11 cellular contexts compared by ENCODE assay signal in genomic region chr21:31124005-31124404, GRCh38.
DNase-seq lines count a peak whose midpoint lies in the region; ATAC-seq and TF ChIP-seq lines count a peak whose summit lies in the region.
"Had no signal": no experiment of that assay in that cellular context is flagged by ENCODE, and none has a peak within 500 bp of the region (broad histone marks: within the 10 kb centered on the region; RNA-seq: fewer than 3 reads in every experiment).

No MANE protein-coding gene starts in this region.

- no peak overlapping the region for H3K27ac Mint-ChIP-seq in activated naive CD8-positive, alpha-beta T cell treated with anti-CD3 and anti-CD28 coated beads for 36 hours
- no peak overlapping the region for H3K27ac Mint-ChIP-seq in activated naive CD8-positive, alpha-beta T cell treated with anti-CD3 and anti-CD28 coated beads, Interleukin-2, amount 50 U/mL, for 24 hours

- H3K4me3 ChIP-seq in upper lobe of left lung = no peak overlapping the region
- H3K4me3 ChIP-seq in gastrocnemius medialis = no peak overlapping the region
- H3K4me3 ChIP-seq in smooth muscle cell = no peak overlapping the region
- no peak overlapping the region for H3K4me3 ChIP-seq in OCI-LY7 (ENCODE audit: low read depth, low read length, poor library complexity, severe bottlenecking)

- no peaks in the 10 kb centered on the region for H3K27me3 Mint-ChIP-seq in activated naive CD8-positive, alpha-beta T cell treated with anti-CD3 and anti-CD28 coated beads for 36 hours
- H3K27me3 Mint-ChIP-seq in activated naive CD8-positive, alpha-beta T cell treated with anti-CD3 and anti-CD28 coated beads, Interleukin-2, amount 50 U/mL, for 24 hours = no peaks in the 10 kb centered on the region

- POLR2A ChIA-PET in OCI-LY7 (lab: Charles Lee) = interaction anchor here (1.3 kb wide), 1 partner anchor 14 kb away, joined by 3 read pairs; no protein-coding TSS in a partner anchor

- no peak for DNase-seq in activated naive CD8-positive, alpha-beta T cell treated with anti-CD3 and anti-CD28 coated beads for 36 hours
- DNase-seq in activated naive CD8-positive, alpha-beta T cell treated with anti-CD3 and anti-CD28 coated beads, Interleukin-2, amount 50 U/mL, for 24 hours = no peak
- DNase-seq in head of caudate nucleus (peak in 31 of 42 donors; percentile 33 to 81 (median 56)), upper lobe of left lung (peak in 1 of 2 donors; percentile 31), gastrocnemius medialis (no peak), smooth muscle cell (lab: John Stamatoyannopoulos, UW; ENCODE audit: unreplicated experiment) (no peak), OCI-LY7 (ENCODE audit: low spot score) (no peak)
- DNase-seq: EL; NCI-H2081 treated with DMSO at 0.1 percent for 48 hours; stimulated activated CD4-positive, alpha-beta T cell treated with anti-CD3 and anti-CD28 coated beads, Interleukin-15, amount 100 ng/mL, for 24 hours had no signal

- no peak overlapping the region for H3K27ac ChIP-seq in upper lobe of left lung
- no peak overlapping the region for H3K27ac ChIP-seq in gastrocnemius medialis
- H3K27ac ChIP-seq in smooth muscle cell (ENCODE audit: low read depth) = no peak overlapping the region
- H3K27ac ChIP-seq in OCI-LY7 (ENCODE audit: low read depth, low read length, poor library complexity, severe bottlenecking) = no peak overlapping the region

- H3K9me3 ChIP-seq in upper lobe of left lung (no peaks in the 10 kb centered on the region), gastrocnemius medialis (no peaks in the 10 kb centered on the region), smooth muscle cell (replicated peaks; ENCODE audit: low read depth) (no peaks in the 10 kb centered on the region), OCI-LY7 (ENCODE audit: low read length) (no peaks in the 10 kb centered on the region)

- H3K4me1 Mint-ChIP-seq in activated naive CD8-positive, alpha-beta T cell treated with anti-CD3 and anti-CD28 coated beads for 36 hours = no peaks in the 10 kb centered on the region
- no peaks in the 10 kb centered on the region for H3K4me1 Mint-ChIP-seq in activated naive CD8-positive, alpha-beta T cell treated with anti-CD3 and anti-CD28 coated beads, Interleukin-2, amount 50 U/mL, for 24 hours

- no peak for TF ChIP-seq CTCF in upper lobe of left lung (IDR thresholded peaks at IDR 0.05)
- no peak for TF ChIP-seq CTCF in gastrocnemius medialis (IDR thresholded peaks at IDR 0.05 in 4 of 5, conservative IDR thresholded peaks at IDR 0.05 in 1 of 5)
- TF ChIP-seq CTCF in smooth muscle cell (IDR thresholded peaks at IDR 0.05; ENCODE audit: borderline replicate concordance, insufficient read depth, poor library complexity, severe bottlenecking) = no peak
- no peak for TF ChIP-seq CTCF in OCI-LY7 (conservative IDR thresholded peaks at IDR 0.05; ENCODE audit: low read length)

- 53 to 57% methylated on average over 6 of the region's 6 CpGs for WGBS in upper lobe of left lung, 2 donors
- 92% methylated on average over 6 of the region's 6 CpGs for WGBS in smooth muscle cell (ENCODE audit: low lambda C conversion rate)

- intact Hi-C loops in head of caudate nucleus (cut with DNase I) = no loop called here
- intact Hi-C loops in gastrocnemius medialis (cut with DNase I; ENCODE audit: low total_unique reads) = no loop called here
- intact Hi-C loops in OCI-LY7 (cut with micrococcal nuclease; ENCODE audit: unreplicated experiment) = no loop called here

- H3K36me3 Mint-ChIP-seq in activated naive CD8-positive, alpha-beta T cell treated with anti-CD3 and anti-CD28 coated beads for 36 hours = peaks cover 69% of the 10 kb centered on the region
- peaks cover 66% of the 10 kb centered on the region for H3K36me3 Mint-ChIP-seq in activated naive CD8-positive, alpha-beta T cell treated with anti-CD3 and anti-CD28 coated beads, Interleukin-2, amount 50 U/mL, for 24 hours (ENCODE audit: low read depth)

- no peaks in the 10 kb centered on the region for H3K9me3 Mint-ChIP-seq in activated naive CD8-positive, alpha-beta T cell treated with anti-CD3 and anti-CD28 coated beads for 36 hours
- no peaks in the 10 kb centered on the region for H3K9me3 Mint-ChIP-seq in activated naive CD8-positive, alpha-beta T cell treated with anti-CD3 and anti-CD28 coated beads, Interleukin-2, amount 50 U/mL, for 24 hours

- H4K20me1 ChIP-seq in smooth muscle cell (ENCODE audit: low read depth) = no peaks in the 10 kb centered on the region
- no peaks in the 10 kb centered on the region for H4K20me1 ChIP-seq in OCI-LY7 (ENCODE audit: insufficient read depth, low read length)

- H3K9me2 ChIP-seq in OCI-LY7 (ENCODE audit: insufficient read depth, low read length) = no peaks in the 10 kb centered on the region

- H3K36me3 ChIP-seq in upper lobe of left lung (no peaks in the 10 kb centered on the region), gastrocnemius medialis (no peaks in the 10 kb centered on the region), smooth muscle cell (ENCODE audit: low read depth) (no peaks in the 10 kb centered on the region), OCI-LY7 (ENCODE audit: insufficient read depth, low read length) (no peaks in the 10 kb centered on the region)

- peak overlapping the region; percentile 29 for H3K4me3 Mint-ChIP-seq in activated naive CD8-positive, alpha-beta T cell treated with anti-CD3 and anti-CD28 coated beads for 36 hours
- no peak overlapping the region for H3K4me3 Mint-ChIP-seq in activated naive CD8-positive, alpha-beta T cell treated with anti-CD3 and anti-CD28 coated beads, Interleukin-2, amount 50 U/mL, for 24 hours

- no TSS peak for BruUV-seq in OCI-LY7 (replicated peaks; lab: Mats Ljungman, UMichigan)

- no peak overlapping the region for H3K4me2 ChIP-seq in smooth muscle cell
- H3K4me2 ChIP-seq in OCI-LY7 (ENCODE audit: low read length) = no peak overlapping the region

- no peaks in the 10 kb centered on the region for H3K4me1 ChIP-seq in upper lobe of left lung
- H3K4me1 ChIP-seq in gastrocnemius medialis = no peaks in the 10 kb centered on the region
- H3K4me1 ChIP-seq in smooth muscle cell (ENCODE audit: low read depth) = no peaks in the 10 kb centered on the region
- H3K4me1 ChIP-seq in OCI-LY7 (ENCODE audit: insufficient read depth, low read length, poor library complexity, severe bottlenecking) = no peaks in the 10 kb centered on the region

- no peak overlapping the region for H2AFZ ChIP-seq in smooth muscle cell (ENCODE audit: low read depth)
- no peak overlapping the region for H2AFZ ChIP-seq in OCI-LY7 (ENCODE audit: low read length)

- H3K79me2 ChIP-seq in smooth muscle cell (ENCODE audit: low read depth) (no peaks in the 10 kb centered on the region), OCI-LY7 (ENCODE audit: insufficient read depth, low read depth, low read length) (no peaks in the 10 kb centered on the region)

- in situ Hi-C loops in gastrocnemius medialis (cut with MboI; ENCODE audit: low sequenced_read_pairs in 4 of 4) = no loop called here

- TF ChIP-seq POLR2A in upper lobe of left lung (IDR thresholded peaks at IDR 0.05) (no peak), gastrocnemius medialis (IDR thresholded peaks at IDR 0.05) (no peak)

- H3K9ac ChIP-seq in smooth muscle cell (ENCODE audit: low read depth) = no peak overlapping the region

- TF ChIP-seq EP300 in upper lobe of left lung (IDR thresholded peaks at IDR 0.05) = no peak

- no peaks in the 10 kb centered on the region for H3F3A ChIP-seq in smooth muscle cell (ENCODE audit: low read depth)

- CTCF ChIA-PET in OCI-LY7 (lab: Charles Lee; ENCODE audit: unreplicated experiment) = no interaction called here

- H3K27me3 ChIP-seq in upper lobe of left lung (no peaks in the 10 kb centered on the region), gastrocnemius medialis (no peaks in the 10 kb centered on the region), smooth muscle cell (ENCODE audit: low read depth) (no peaks in the 10 kb centered on the region)

- ATAC-seq in activated naive CD8-positive, alpha-beta T cell treated with anti-CD3 and anti-CD28 coated beads, Interleukin-2, amount 50 U/mL, for 24 hours = no peak
- ATAC-seq in HG03432 (IDR thresholded peaks at IDR 0.05; ENCODE audit: unreplicated experiment) (peak; percentile 74), upper lobe of left lung (ENCODE audit: low FRiP score in 2 of 2) (peak; percentile 35 to 69), gastrocnemius medialis (no peak)

Comparison
In these comparisons a context has a peak if more than half of its experiments do, and no peak if none do; other contexts are left out.
1. DNase-seq: peak in head of caudate nucleus (31 of 42); none in activated naive CD8-positive, alpha-beta T cell treated with anti-CD3 and anti-CD28 coated beads for 36 hours (single experiment), activated naive CD8-positive, alpha-beta T cell treated with anti-CD3 and anti-CD28 coated beads, Interleukin-2, amount 50 U/mL, for 24 hours (single experiment), gastrocnemius medialis (0 of 2), smooth muscle cell (single experiment) and OCI-LY7 (single experiment).
2. ATAC-seq: peak in HG03432 (single experiment) and upper lobe of left lung (2 of 2); none in activated naive CD8-positive, alpha-beta T cell treated with anti-CD3 and anti-CD28 coated beads, Interleukin-2, amount 50 U/mL, for 24 hours (single experiment) and gastrocnemius medialis (0 of 2).